12 cellular contexts compared by ENCODE assay signal in the genomic region with DNA sequence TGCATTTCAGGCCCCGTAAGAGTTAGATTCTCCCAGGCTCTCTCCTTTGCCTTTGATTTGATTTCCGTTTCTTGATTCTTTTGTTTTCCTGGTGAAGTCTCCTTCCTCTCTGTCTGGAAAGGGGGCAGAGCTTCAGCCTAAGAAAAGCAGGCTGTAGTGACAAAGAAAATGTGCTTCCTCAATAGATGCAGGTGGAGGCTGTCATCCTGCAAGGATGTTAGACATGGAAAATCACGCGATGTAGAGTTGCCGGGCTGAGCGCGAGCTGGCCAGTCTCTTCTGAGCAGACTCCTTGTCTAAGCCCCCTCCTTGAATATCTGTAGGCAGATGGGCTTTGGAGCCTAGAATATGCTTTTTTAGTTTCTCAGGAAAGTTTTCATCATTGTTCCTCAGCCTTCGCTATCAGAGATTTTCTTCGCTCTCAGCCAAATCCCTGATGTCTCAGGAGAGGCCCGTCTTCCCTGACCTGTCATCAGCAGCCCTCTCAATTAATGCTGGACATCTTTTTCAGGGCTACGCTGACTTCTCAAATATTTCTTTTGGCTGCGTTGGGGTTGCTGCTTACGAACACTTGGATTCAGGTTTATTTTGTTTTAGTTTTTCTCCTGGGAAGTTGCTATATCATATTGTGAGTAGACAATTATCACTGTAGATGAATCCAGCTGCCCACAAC.
"Had no signal": no experiment of that assay in that cellular context is flagged by ENCODE, and none has a peak within 500 bp of the region (broad histone marks: within the 10 kb centered on the region; RNA-seq: fewer than 3 reads in every experiment).

No MANE protein-coding gene starts in this region.

- DNase-seq: activated CD8-positive, alpha-beta memory T cell treated with anti-CD3 and anti-CD28 coated beads, Interleukin-2, amount 50 U/mL, for 4 hours; activated naive CD8-positive, alpha-beta T cell treated with anti-CD3 and anti-CD28 coated beads, Interleukin-2, amount 10 ng/mL, durations not matched to agents 7 days and 5 days; cortex of kidney; effector memory CD8-positive, alpha-beta T cell had no signal

- H3K27ac ChIP-seq: cardiac muscle cell, pancreas, SJCRH30, tibial nerve had no signal

- H3K4me3 ChIP-seq: cardiac muscle cell, pancreas, SJCRH30, tibial nerve had no signal

- ATAC-seq: activated CD8-positive, alpha-beta T cell treated with anti-CD3 and anti-CD28 coated beads for 36 hours; activated T-cell treated with anti-CD3 and anti-CD28 coated beads, Interleukin-2, amount 50 U/mL, for 72 hours; effector memory CD8-positive, alpha-beta T cell; stimulated activated effector memory CD8-positive, alpha-beta T cell treated with anti-CD3 and anti-CD28 coated beads, Interleukin-12 subunit alpha, Interleukin-12 subunit beta, amount 100 ng/mL, for 72 hours had no signal

- H3K27me3 Mint-ChIP-seq: activated CD8-positive, alpha-beta T cell treated with anti-CD3 and anti-CD28 coated beads for 36 hours; activated naive CD8-positive, alpha-beta T cell treated with anti-CD3 and anti-CD28 coated beads, Interleukin-2, amount 10 ng/mL, durations not matched to agents 7 days and 5 days; effector memory CD8-positive, alpha-beta T cell; memory B cell had no signal

- H3K27ac Mint-ChIP-seq: activated CD8-positive, alpha-beta T cell treated with anti-CD3 and anti-CD28 coated beads for 36 hours; activated naive CD8-positive, alpha-beta T cell treated with anti-CD3 and anti-CD28 coated beads, Interleukin-2, amount 10 ng/mL, durations not matched to agents 7 days and 5 days; activated T-cell treated with anti-CD3 and anti-CD28 coated beads, Interleukin-2, amount 50 U/mL, for 72 hours; memory B cell; stimulated activated effector memory CD8-positive, alpha-beta T cell treated with anti-CD3 and anti-CD28 coated beads, Interleukin-12 subunit alpha, Interleukin-12 subunit beta, amount 100 ng/mL, for 72 hours had no signal

- H3K9me3 Mint-ChIP-seq: activated CD8-positive, alpha-beta T cell treated with anti-CD3 and anti-CD28 coated beads for 36 hours; activated naive CD8-positive, alpha-beta T cell treated with anti-CD3 and anti-CD28 coated beads, Interleukin-2, amount 10 ng/mL, durations not matched to agents 7 days and 5 days; activated T-cell treated with anti-CD3 and anti-CD28 coated beads, Interleukin-2, amount 50 U/mL, for 72 hours; effector memory CD8-positive, alpha-beta T cell; memory B cell; stimulated activated effector memory CD8-positive, alpha-beta T cell treated with anti-CD3 and anti-CD28 coated beads, Interleukin-12 subunit alpha, Interleukin-12 subunit beta, amount 100 ng/mL, for 72 hours had no signal

- H3K4me1 Mint-ChIP-seq: memory B cell; stimulated activated effector memory CD8-positive, alpha-beta T cell treated with anti-CD3 and anti-CD28 coated beads, Interleukin-12 subunit alpha, Interleukin-12 subunit beta, amount 100 ng/mL, for 72 hours had no signal

- H3K4me3 Mint-ChIP-seq: activated CD8-positive, alpha-beta T cell treated with anti-CD3 and anti-CD28 coated beads for 36 hours; activated naive CD8-positive, alpha-beta T cell treated with anti-CD3 and anti-CD28 coated beads, Interleukin-2, amount 10 ng/mL, durations not matched to agents 7 days and 5 days; activated T-cell treated with anti-CD3 and anti-CD28 coated beads, Interleukin-2, amount 50 U/mL, for 72 hours; effector memory CD8-positive, alpha-beta T cell; memory B cell; stimulated activated effector memory CD8-positive, alpha-beta T cell treated with anti-CD3 and anti-CD28 coated beads, Interleukin-12 subunit alpha, Interleukin-12 subunit beta, amount 100 ng/mL, for 72 hours had no signal

- H3K27me3 ChIP-seq: cardiac muscle cell, pancreas, SJCRH30, tibial nerve had no signal

- H3K4me1 ChIP-seq: pancreas, SJCRH30 had no signal
